ENCODE assay signal across 21 cellular contexts in the genomic region with DNA sequence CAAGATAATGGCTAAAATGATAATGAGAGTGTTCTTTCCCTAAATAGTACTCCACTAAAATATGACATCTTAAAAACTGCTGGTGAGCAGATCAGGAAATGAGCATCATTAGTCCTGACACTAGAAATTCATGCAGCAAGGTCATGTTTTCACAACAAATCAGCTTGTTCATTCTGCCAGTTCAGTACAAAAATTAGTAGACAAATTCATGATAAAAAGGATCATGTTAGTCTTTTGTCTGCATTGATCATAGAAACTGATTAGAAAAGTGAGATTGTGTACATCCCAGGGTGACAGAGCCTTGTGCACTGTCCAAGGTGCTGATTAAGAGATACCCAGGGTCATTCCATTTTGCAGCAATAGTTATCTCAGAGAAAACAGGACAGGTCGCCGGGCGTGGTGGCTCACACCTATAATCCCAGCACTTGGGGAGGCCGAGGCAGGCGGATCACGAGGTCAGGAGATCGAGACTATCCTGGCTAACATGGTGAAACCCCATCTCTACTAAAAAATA.
DNase-seq lines count a peak whose midpoint lies in the region; ATAC-seq and TF ChIP-seq lines count a peak whose summit lies in the region.
"Had no signal": no experiment of that assay in that cellular context is flagged by ENCODE, and none has a peak within 500 bp of the region (broad histone marks: within the 10 kb centered on the region; RNA-seq: fewer than 3 reads in every experiment).

No MANE protein-coding gene starts in this region.

- H3K27ac ChIP-seq in GM23338 (ENCODE audit: low read depth) = no peak overlapping the region
- no peak overlapping the region for H3K27ac ChIP-seq in Karpas-422 (ENCODE audit: low read length)
- H3K27ac ChIP-seq: coronary artery, gastrocnemius medialis, lower lobe of right lung, thyroid gland had no signal

- H3K4me1 ChIP-seq in GM23338 (ENCODE audit: insufficient read depth) (no peaks in the 10 kb centered on the region), Karpas-422 (ENCODE audit: low read length) (no peaks in the 10 kb centered on the region)
- H3K4me1 ChIP-seq: gastrocnemius medialis, lower lobe of right lung, thyroid gland had no signal

- no peaks in the 10 kb centered on the region for H3K9me2 ChIP-seq in GM23338 (ENCODE audit: insufficient read depth)
- H3K9me2 ChIP-seq in Karpas-422 (replicated peaks; ENCODE audit: insufficient read depth, low read length) = no peaks in the 10 kb centered on the region

- H3K27me3 Mint-ChIP-seq in GM23338 (ENCODE audit: insufficient read depth, low read depth, poor library complexity) = peaks cover 2% of the 10 kb centered on the region
- peaks cover 13% of the 10 kb centered on the region for H3K27me3 Mint-ChIP-seq in nephron progenitor cell (ENCODE audit: low read depth, poor library complexity)
- H3K27me3 Mint-ChIP-seq in CD14-positive monocyte (ENCODE audit: low read depth in 3 of 3) = peaks cover 0 to 4% (median 2%) of the 10 kb centered on the region in 3 donors
- H3K27me3 Mint-ChIP-seq: activated naive CD4-positive, alpha-beta T cell treated with anti-CD3 and anti-CD28 coated beads, Interleukin-2, amount 10 ng/mL, durations not matched to agents 7 days and 5 days; progenitor cell of endocrine pancreas; stimulated activated naive CD8-positive, alpha-beta T cell treated with anti-CD3 and anti-CD28 coated beads, Interleukin-15, Interleukin-2, amounts not matched to agents 100 ng/mL and 50 ng/mL, for 24 hours had no signal

- peak; percentile 8 for DNase-seq in GM23338 (ENCODE audit: low spot score)
- DNase-seq in Karpas-422 = peak; percentile 51
- peak; percentile 23 for DNase-seq in astrocyte of the hippocampus (ENCODE audit: low read depth, low spot score)
- peak; percentile 44 for DNase-seq in nephron progenitor cell
- no peak for DNase-seq in CD14-positive monocyte (ENCODE audit: low spot score)
- DNase-seq: activated CD4-positive, alpha-beta T cell treated with anti-CD3 and anti-CD28 coated beads for 48 hours; activated naive CD4-positive, alpha-beta T cell treated with anti-CD3 and anti-CD28 coated beads, Interleukin-2, amount 10 ng/mL, durations not matched to agents 7 days and 5 days; amygdala; gastrocnemius medialis; lower lobe of right lung; NCI-H1105; NCI-H2029 treated with DMSO at 0.1 percent for 48 hours; NCI-H345; PC-3; SHP77 treated with DMSO at 0.1 percent for 48 hours; thyroid gland had no signal

- no peak overlapping the region for H2AFZ ChIP-seq in GM23338
- H2AFZ ChIP-seq in Karpas-422 (ENCODE audit: low read length) = no peak overlapping the region

- H3K36me3 Mint-ChIP-seq in GM23338 (ENCODE audit: low read depth) = peaks cover 21% of the 10 kb centered on the region; the same call in 2 of the 3 replicates
- no peaks in the 10 kb centered on the region for H3K36me3 Mint-ChIP-seq in nephron progenitor cell (ENCODE audit: low read depth)
- no peaks in the 10 kb centered on the region for H3K36me3 Mint-ChIP-seq in CD14-positive monocyte
- H3K36me3 Mint-ChIP-seq: activated naive CD4-positive, alpha-beta T cell treated with anti-CD3 and anti-CD28 coated beads, Interleukin-2, amount 10 ng/mL, durations not matched to agents 7 days and 5 days had no signal

- TF ChIP-seq CTCF in GM23338 (conservative IDR thresholded peaks at IDR 0.05; ENCODE audit: low read depth in 2 of 2) = no peak
- no peak for TF ChIP-seq CTCF in nephron progenitor cell (IDR thresholded peaks at IDR 0.05)
- TF ChIP-seq CTCF in CD14-positive monocyte (IDR thresholded peaks at IDR 0.05) = no peak

- H3K9me3 Mint-ChIP-seq in GM23338 (peaks cover 97% of the 10 kb centered on the region), nephron progenitor cell (peaks cover 22% of the 10 kb centered on the region), CD14-positive monocyte (peaks cover 0 to 7% (median 5%) of the 10 kb centered on the region in 7 donors)

- H3K4me3 ChIP-seq in GM23338 = no peak overlapping the region
- H3K4me3 ChIP-seq in Karpas-422 (ENCODE audit: low read length) = no peak overlapping the region
- H3K4me3 ChIP-seq: coronary artery, gastrocnemius medialis, lower lobe of right lung, thyroid gland had no signal

- H3K4me1 Mint-ChIP-seq in GM23338 = no peaks in the 10 kb centered on the region
- H3K4me1 Mint-ChIP-seq in nephron progenitor cell = no peaks in the 10 kb centered on the region
- H3K4me1 Mint-ChIP-seq in CD14-positive monocyte = no peaks in the 10 kb centered on the region
- H3K4me1 Mint-ChIP-seq: activated naive CD4-positive, alpha-beta T cell treated with anti-CD3 and anti-CD28 coated beads, Interleukin-2, amount 10 ng/mL, durations not matched to agents 7 days and 5 days had no signal

- no peak overlapping the region for H3K27ac Mint-ChIP-seq in GM23338
- no peak overlapping the region for H3K27ac Mint-ChIP-seq in nephron progenitor cell
- no peak overlapping the region for H3K27ac Mint-ChIP-seq in CD14-positive monocyte
- H3K27ac Mint-ChIP-seq: activated naive CD4-positive, alpha-beta T cell treated with anti-CD3 and anti-CD28 coated beads, Interleukin-2, amount 10 ng/mL, durations not matched to agents 7 days and 5 days; progenitor cell of endocrine pancreas; stimulated activated naive CD8-positive, alpha-beta T cell treated with anti-CD3 and anti-CD28 coated beads, Interleukin-15, Interleukin-2, amounts not matched to agents 100 ng/mL and 50 ng/mL, for 24 hours had no signal

- H3K4me2 ChIP-seq in GM23338 (no peak overlapping the region), Karpas-422 (ENCODE audit: low read depth, low read length, poor library complexity, severe bottlenecking) (no peak overlapping the region)

- peaks cover 4% of the 10 kb centered on the region; the same call in 1 of the 2 replicates for H3K9me3 ChIP-seq in Karpas-422 (ENCODE audit: low read length)
- H3K9me3 ChIP-seq: thyroid gland had no signal

- ATAC-seq in GM23338 = no peak
- ATAC-seq in HG03039 (IDR thresholded peaks at IDR 0.05; ENCODE audit: unreplicated experiment) = no peak
- no peak for ATAC-seq in GM19328 (IDR thresholded peaks at IDR 0.05; ENCODE audit: unreplicated experiment)
- ATAC-seq: gastrocnemius medialis, lower lobe of right lung, PC-3 had no signal

- H4K20me1 ChIP-seq in GM23338 (replicated peaks; ENCODE audit: insufficient read depth) (no peaks in the 10 kb centered on the region), Karpas-422 (ENCODE audit: insufficient read depth, low read depth, low read length) (no peaks in the 10 kb centered on the region)

- no peaks in the 10 kb centered on the region; the same call in 1 of the 2 replicates for H3K36me3 ChIP-seq in GM23338 (ENCODE audit: insufficient read depth)
- H3K36me3 ChIP-seq in Karpas-422 (ENCODE audit: insufficient read depth, low read length) = no peaks in the 10 kb centered on the region
- H3K36me3 ChIP-seq: gastrocnemius medialis, lower lobe of right lung, thyroid gland had no signal

- H3K27me3 ChIP-seq in GM23338 (ENCODE audit: insufficient read depth) (no peaks in the 10 kb centered on the region), Karpas-422 (ENCODE audit: low read length) (no peaks in the 10 kb centered on the region)
- H3K27me3 ChIP-seq: gastrocnemius medialis, thyroid gland had no signal

- H3K4me3 Mint-ChIP-seq in GM23338 (no peak overlapping the region), nephron progenitor cell (no peak overlapping the region), CD14-positive monocyte (no peak overlapping the region)
- H3K4me3 Mint-ChIP-seq: activated naive CD4-positive, alpha-beta T cell treated with anti-CD3 and anti-CD28 coated beads, Interleukin-2, amount 10 ng/mL, durations not matched to agents 7 days and 5 days; stimulated activated naive CD8-positive, alpha-beta T cell treated with anti-CD3 and anti-CD28 coated beads, Interleukin-15, Interleukin-2, amounts not matched to agents 100 ng/mL and 50 ng/mL, for 24 hours had no signal

- intact Hi-C loops in CD14-positive monocyte (cut with micrococcal nuclease) = no loop called here

- H3K79me2 ChIP-seq in GM23338 (replicated peaks; ENCODE audit: insufficient read depth) (no peaks in the 10 kb centered on the region), Karpas-422 (ENCODE audit: low read length) (no peaks in the 10 kb centered on the region)

- no peaks in the 10 kb centered on the region for H3F3A ChIP-seq in GM23338 (replicated peaks; ENCODE audit: low read depth)

- no peak overlapping the region for H3K9ac ChIP-seq in Karpas-422 (ENCODE audit: low read length)

TF ChIP-seq in GM23338, 12 proteins besides CTCF, POLR2A, EP300 and RAD21:
- TF ChIP-seq ZNF114 (CRISPR knock-in tag; IDR thresholded peaks at IDR 0.05) (no peak), JUNB (IDR thresholded peaks at IDR 0.05; ENCODE audit: unreplicated experiment) (no peak), EZH2 (IDR thresholded peaks at IDR 0.05; ENCODE audit: low read depth, unreplicated experiment) (no peak), ZNF331 (CRISPR knock-in tag; IDR thresholded peaks at IDR 0.05; ENCODE audit: low read depth) (no peak)
- TF ChIP-seq, protein P1, sequence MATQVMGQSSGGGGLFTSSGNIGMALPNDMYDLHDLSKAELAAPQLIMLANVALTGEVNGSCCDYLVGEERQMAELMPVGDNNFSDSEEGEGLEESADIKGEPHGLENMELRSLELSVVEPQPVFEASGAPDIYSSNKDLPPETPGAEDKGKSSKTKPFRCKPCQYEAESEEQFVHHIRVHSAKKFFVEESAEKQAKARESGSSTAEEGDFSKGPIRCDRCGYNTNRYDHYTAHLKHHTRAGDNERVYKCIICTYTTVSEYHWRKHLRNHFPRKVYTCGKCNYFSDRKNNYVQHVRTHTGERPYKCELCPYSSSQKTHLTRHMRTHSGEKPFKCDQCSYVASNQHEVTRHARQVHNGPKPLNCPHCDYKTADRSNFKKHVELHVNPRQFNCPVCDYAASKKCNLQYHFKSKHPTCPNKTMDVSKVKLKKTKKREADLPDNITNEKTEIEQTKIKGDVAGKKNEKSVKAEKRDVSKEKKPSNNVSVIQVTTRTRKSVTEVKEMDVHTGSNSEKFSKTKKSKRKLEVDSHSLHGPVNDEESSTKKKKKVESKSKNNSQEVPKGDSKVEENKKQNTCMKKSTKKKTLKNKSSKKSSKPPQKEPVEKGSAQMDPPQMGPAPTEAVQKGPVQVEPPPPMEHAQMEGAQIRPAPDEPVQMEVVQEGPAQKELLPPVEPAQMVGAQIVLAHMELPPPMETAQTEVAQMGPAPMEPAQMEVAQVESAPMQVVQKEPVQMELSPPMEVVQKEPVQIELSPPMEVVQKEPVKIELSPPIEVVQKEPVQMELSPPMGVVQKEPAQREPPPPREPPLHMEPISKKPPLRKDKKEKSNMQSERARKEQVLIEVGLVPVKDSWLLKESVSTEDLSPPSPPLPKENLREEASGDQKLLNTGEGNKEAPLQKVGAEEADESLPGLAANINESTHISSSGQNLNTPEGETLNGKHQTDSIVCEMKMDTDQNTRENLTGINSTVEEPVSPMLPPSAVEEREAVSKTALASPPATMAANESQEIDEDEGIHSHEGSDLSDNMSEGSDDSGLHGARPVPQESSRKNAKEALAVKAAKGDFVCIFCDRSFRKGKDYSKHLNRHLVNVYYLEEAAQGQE (IDR thresholded peaks at IDR 0.05; ENCODE audit: unreplicated experiment) = peak; percentile 72
